24 cellular contexts compared by ENCODE assay signal in genomic region chr22:49771266-49772065, GRCh38. TPM values are rescaled to one million over a fixed set of nuclear protein-coding genes. Genes with fewer than 3 reads are reported as not detected.
A peak's percentile ranks its signal among the peaks of the same experiment; 100 is the strongest.
DNase-seq lines count a peak whose midpoint lies in the region; TF ChIP-seq lines count a peak whose summit lies in the region.
"Had no signal": no experiment of that assay in that cellular context is flagged by ENCODE, and none has a peak within 500 bp of the region (broad histone marks: within the 10 kb centered on the region; RNA-seq: fewer than 3 reads in every experiment).

No MANE protein-coding gene starts in this region.

- no peak overlapping the region for H3K4ac ChIP-seq in neuronal stem cell (ENCODE audit: low read length)

- H2BK5ac ChIP-seq in neuronal stem cell (ENCODE audit: low read length): no peak overlapping the region

- H2AK5ac ChIP-seq in neuronal stem cell (ENCODE audit: low read depth, low read length): no peak overlapping the region

- no peak overlapping the region for H3K4me3 Mint-ChIP-seq in glutamatergic neuron (ENCODE audit: unreplicated experiment)
- H3K4me3 Mint-ChIP-seq: activated CD4-positive, alpha-beta memory T cell treated with anti-CD3 and anti-CD28 coated beads, Interleukin-2, amount 10 ng/mL, durations not matched to agents 7 days and 5 days had no signal

- H3K18ac ChIP-seq in neuronal stem cell (ENCODE audit: low read length): peak overlapping the region; percentile 93

- H2AFZ ChIP-seq in neuronal stem cell (ENCODE audit: low read length): no peak overlapping the region

- peaks cover 8% of the 10 kb centered on the region for H3K4me1 Mint-ChIP-seq in glutamatergic neuron (ENCODE audit: low read depth, unreplicated experiment)

- no peak overlapping the region for H2BK12ac ChIP-seq in neuronal stem cell (ENCODE audit: low read length)

- TF ChIP-seq CTCF in glutamatergic neuron (IDR thresholded peaks at IDR 0.05; ENCODE audit: partially characterized antibody, unreplicated experiment): no peak

- peaks cover 7% of the 10 kb centered on the region for H3K36me3 Mint-ChIP-seq in glutamatergic neuron (ENCODE audit: unreplicated experiment)

- H3K23ac ChIP-seq in neuronal stem cell (ENCODE audit: low read depth, low read length, poor library complexity): no peak overlapping the region

- H3K79me1 ChIP-seq in neuronal stem cell (ENCODE audit: low read depth, low read length): peaks cover 9% of the 10 kb centered on the region

- H4K91ac ChIP-seq in neuronal stem cell (ENCODE audit: low read depth, low read length, poor library complexity): no peak overlapping the region

- no peak overlapping the region for H4K8ac ChIP-seq in neuronal stem cell (ENCODE audit: low read depth, low read length)

- WGBS in neuronal stem cell (ENCODE audit: extremely low coverage in 2 of 2, insufficient read length in 2 of 2, insufficient replicate concordance in 1 of 2), 2 donors: no CpG with 5 or more reads among the region's 64 CpGs

- H3K9me3 Mint-ChIP-seq in glutamatergic neuron (ENCODE audit: unreplicated experiment): peaks cover 5% of the 10 kb centered on the region

- H3K4me1 ChIP-seq in BLaER1 (peaks cover 92% of the 10 kb centered on the region), neuronal stem cell (ENCODE audit: control insufficient read depth in 2 of 2, insufficient read depth in 1 of 2, low read depth in 1 of 2, low read length in 2 of 2) (peaks cover 0 to 3% of the 10 kb centered on the region in 2 donors)
- H3K4me1 ChIP-seq: Caco-2, testis had no signal

- H3K27me3 ChIP-seq in BLaER1: no peaks in the 10 kb centered on the region
- H3K27me3 ChIP-seq in H7 (ENCODE audit: control insufficient read depth, insufficient read depth, low read length): no peaks in the 10 kb centered on the region
- H3K27me3 ChIP-seq in neuronal stem cell (ENCODE audit: control insufficient read depth in 3 of 3, insufficient read depth in 3 of 3, low read depth in 1 of 3, low read length in 3 of 3): no peaks in the 10 kb centered on the region
- H3K27me3 ChIP-seq: brain microvascular endothelial cell, heart left ventricle, testis had no signal

- DNase-seq in H7 (peak; percentile 80), glutamatergic neuron (peak; percentile 48), neuronal stem cell (ENCODE audit: low spot score) (no peak), SK-N-DZ (ENCODE audit: low spot score) (no peak), H4 (ENCODE audit: low spot score) (no peak)
- DNase-seq in activated effector memory CD4-positive, alpha-beta T cell treated with anti-CD3 and anti-CD28 coated beads, Interleukin-2, amount 50 U/mL, for 16 hours: no peak
- DNase-seq: activated gamma-delta T cell; brain microvascular endothelial cell; C1 segment of cervical spinal cord; Caco-2; DMS79 treated with DMSO at 0.1 percent for 48 hours; effector memory CD4-positive, alpha-beta T cell; erythroblast; islet precursor cell; KG1; MM.1S; NCI-H146; SHP77; stimulated activated CD4-positive, alpha-beta T cell treated with anti-CD3 and anti-CD28 coated beads, Interleukin-1b, Interleukin-23, amount 100 ng/mL, for 48 hours; SW 1271; testis had no signal

- peaks cover 18% of the 10 kb centered on the region for H3K27me3 Mint-ChIP-seq in glutamatergic neuron (ENCODE audit: unreplicated experiment)
- H3K27me3 Mint-ChIP-seq: activated CD4-positive, alpha-beta memory T cell treated with anti-CD3 and anti-CD28 coated beads, Interleukin-2, amount 10 ng/mL, durations not matched to agents 7 days and 5 days had no signal

- H3K27ac ChIP-seq in BLaER1 (peak overlapping the region; percentile 90), neuronal stem cell (replicated peaks; ENCODE audit: low read length) (no peak overlapping the region)
- H3K27ac ChIP-seq: brain microvascular endothelial cell, heart left ventricle, testis had no signal

- peaks cover 24% of the 10 kb centered on the region for H3K36me3 ChIP-seq in BLaER1
- H3K36me3 ChIP-seq in H7 (replicated peaks; ENCODE audit: control insufficient read depth, insufficient read depth, low read length): peaks cover 2% of the 10 kb centered on the region
- H3K36me3 ChIP-seq in neuronal stem cell (replicated peaks in 1 of 2; ENCODE audit: control insufficient read depth in 2 of 2, insufficient read depth in 2 of 2, low read length in 2 of 2): peaks cover 17 to 46% of the 10 kb centered on the region in 2 donors

- peak overlapping the region; percentile 87 for H3K4me2 ChIP-seq in BLaER1
- peak overlapping the region; percentile 40 for H3K4me2 ChIP-seq in neuronal stem cell (ENCODE audit: insufficient read depth, low read length, poor library complexity, severe bottlenecking)

- no peak overlapping the region for H2BK120ac ChIP-seq in neuronal stem cell (ENCODE audit: low read depth, low read length)

- H2BK15ac ChIP-seq in neuronal stem cell (ENCODE audit: low read length): no peak overlapping the region

- H4K20me1 ChIP-seq in BLaER1: peaks cover 7% of the 10 kb centered on the region

- H3K14ac ChIP-seq in neuronal stem cell (ENCODE audit: low read length): no peak overlapping the region

- peak overlapping the region; percentile 29; the same call in 1 of the 2 replicates for H3K4me3 ChIP-seq in BLaER1
- H3K4me3 ChIP-seq in H7 (ENCODE audit: insufficient read depth, low read depth, low read length): peak overlapping the region; percentile 26; the same call in 1 of the 2 replicates
- no peak overlapping the region for H3K4me3 ChIP-seq in neuronal stem cell (ENCODE audit: low read length in 2 of 2)
- H3K4me3 ChIP-seq: heart left ventricle had no signal

- H3K9ac ChIP-seq in BLaER1 (peak overlapping the region; percentile 74; the same call in 1 of the 2 replicates), neuronal stem cell (ENCODE audit: low read depth, low read length, poor library complexity) (no peak overlapping the region)

- no peak overlapping the region for H3K27ac Mint-ChIP-seq in glutamatergic neuron (ENCODE audit: unreplicated experiment)

- H3K9me3 ChIP-seq in BLaER1: peaks cover 9% of the 10 kb centered on the region
- no peaks in the 10 kb centered on the region for H3K9me3 ChIP-seq in neuronal stem cell (replicated peaks in 1 of 2; ENCODE audit: control insufficient read depth in 2 of 2, insufficient read depth in 1 of 2, low read depth in 1 of 2, low read length in 2 of 2)
- H3K9me3 ChIP-seq: testis had no signal

RNA-seq across cellular contexts. Expression of gene BRD1, which starts 56.2 kb away (rescaled TPM):
- total RNA-seq in H7 (2014; rRNA removed; shearing (Covaris generic)): 24.9 and 29.5 TPM in 2 replicates
- total RNA-seq in glutamatergic neuron (ENCODE audit: unreplicated experiment): 73.7 TPM
- polyA plus RNA-seq in neuronal stem cell (2013, experiment 1 of 2): 21.8 TPM
- 22.7 TPM for polyA plus RNA-seq in neuronal stem cell (2013, experiment 2 of 2)
- polyA plus RNA-seq in SK-N-DZ (2014; cell fraction: cytosol; rRNA removed): 32.5 and 43.0 TPM in 2 replicates
- 51.0 and 58.3 TPM in 2 replicates for polyA plus RNA-seq in SK-N-DZ (2014; cell fraction: nucleus; rRNA removed)
- 7.3 and 13.9 TPM in 2 replicates for total RNA-seq in H4 (2014; rRNA removed; shearing (Covaris generic))

Comparison
In these comparisons a context has a peak if more than half of its experiments do, and no peak if none do; other contexts are left out.
1. H3K4me3 ChIP-seq: peak in BLaER1 (single experiment) and H7 (single experiment); none in neuronal stem cell (0 of 2).
2. DNase-seq: peak in H7 (single experiment) and glutamatergic neuron (single experiment); none in neuronal stem cell (single experiment), SK-N-DZ (single experiment), H4 (single experiment) and activated effector memory CD4-positive, alpha-beta T cell treated with anti-CD3 and anti-CD28 coated beads, Interleukin-2, amount 50 U/mL, for 16 hours (single experiment).